8 cellular contexts compared by ENCODE assay signal in genomic region chr3:124780767-124781485, GRCh38. TPM values are rescaled to one million over a fixed set of nuclear protein-coding genes. Genes with fewer than 3 reads are reported as not detected.
DNase-seq lines count a peak whose midpoint lies in the region; ATAC-seq lines count a peak whose summit lies in the region.

No MANE protein-coding gene starts in this region.

- ATAC-seq in GM18502 (IDR thresholded peaks at IDR 0.05; ENCODE audit: poor library complexity, unreplicated experiment) (no peak), HG03354 (IDR thresholded peaks at IDR 0.05; ENCODE audit: poor library complexity, severe bottlenecking, unreplicated experiment) (no peak), GM19467 (IDR thresholded peaks at IDR 0.05; ENCODE audit: unreplicated experiment) (no peak)

- H3K27ac ChIP-seq in SJCRH30 = peak overlapping the region; percentile 84

- H3K27me3 ChIP-seq in SJCRH30 = no peaks in the 10 kb centered on the region

- H3K36me3 ChIP-seq in SJCRH30 = no peaks in the 10 kb centered on the region; the same call in 1 of the 2 replicates

- H3K4me1 ChIP-seq in SJCRH30 = peaks cover 49% of the 10 kb centered on the region

- no peaks in the 10 kb centered on the region for H3K9me3 ChIP-seq in SJCRH30 (replicated peaks)

- H3K4me3 ChIP-seq in SJCRH30 = peak overlapping the region; percentile 3; the same call in 1 of the 2 replicates

- DNase-seq in DMS153 treated with DMSO at 0.1 percent for 48 hours (lab: John Stamatoyannopoulos, UW; ENCODE audit: unreplicated experiment) (peak; percentile 57), SJCRH30 (peak; percentile 82 to 87), globus pallidus (ENCODE audit: low spot score) (peak; percentile 87), pons (ENCODE audit: low spot score) (peak; percentile 93), NCI-H146 (lab: John Stamatoyannopoulos, UW) (no peak)

RNA-seq across cellular contexts. Expression of gene UMPS, which starts 50.7 kb away (rescaled TPM):
- total RNA-seq in SJCRH30 (2014; rRNA removed; shearing (Covaris generic)) = 50.4 and 62.9 TPM in 2 replicates
